In genomic region chr7:121369462-121369861, GRCh38 we compare ENCODE assay signal across 9 cellular contexts. TPM values are rescaled to one million over a fixed set of nuclear protein-coding genes. Genes with fewer than 3 reads are reported as not detected.
DNase-seq lines count a peak whose midpoint lies in the region; ATAC-seq and TF ChIP-seq lines count a peak whose summit lies in the region.
"Had no signal": no experiment of that assay in that cellular context is flagged by ENCODE, and none has a peak within 500 bp of the region (broad histone marks: within the 10 kb centered on the region; RNA-seq: fewer than 3 reads in every experiment).

No MANE protein-coding gene starts in this region.

- ATAC-seq in GM21367 (IDR thresholded peaks at IDR 0.05; ENCODE audit: unreplicated experiment) (peak; percentile 64), GM18873 (IDR thresholded peaks at IDR 0.05; ENCODE audit: low FRiP score, unreplicated experiment) (no peak), psoas muscle (no peak)

- H3K9me3 Mint-ChIP-seq in CD8-positive, alpha-beta memory T cell, result no peaks in the 10 kb centered on the region

- H4K20me1 ChIP-seq in smooth muscle cell (ENCODE audit: low read depth), result peaks cover 71% of the 10 kb centered on the region

- no peaks in the 10 kb centered on the region for H3K27me3 Mint-ChIP-seq in CD8-positive, alpha-beta memory T cell

- DNase-seq in CD8-positive, alpha-beta memory T cell, result no peak
- DNase-seq in fibroblast of pulmonary artery (ENCODE audit: low read depth) (peak; percentile 64), psoas muscle (no peak), smooth muscle cell (lab: John Stamatoyannopoulos, UW; ENCODE audit: unreplicated experiment) (no peak)
- DNase-seq in activated CD4-positive, CD25-positive, alpha-beta regulatory T cell (lab: John Stamatoyannopoulos, UW), result no peak

- TF ChIP-seq CTCF in fibroblast of pulmonary artery (IDR thresholded peaks at IDR 0.05; ENCODE audit: low read length, missing control alignments), result no peak
- TF ChIP-seq CTCF in psoas muscle (IDR thresholded peaks at IDR 0.05), result no peak
- no peak for TF ChIP-seq CTCF in smooth muscle cell (IDR thresholded peaks at IDR 0.05; ENCODE audit: borderline replicate concordance, insufficient read depth, poor library complexity, severe bottlenecking)

- H3K27ac Mint-ChIP-seq in CD8-positive, alpha-beta memory T cell, result peak overlapping the region; percentile 10 to 93 (median 82)

- no peak overlapping the region for H3K27ac ChIP-seq in CD8-positive, alpha-beta memory T cell (ENCODE audit: low read depth, low read length)
- H3K27ac ChIP-seq in psoas muscle (no peak overlapping the region), smooth muscle cell (ENCODE audit: low read depth) (no peak overlapping the region)
- H3K27ac ChIP-seq: HL-60 had no signal

- WGBS in psoas muscle, 3 donors, result 52 to 59% (median 57%) methylated on average over 2 of the region's 2 CpGs
- 92% methylated on average over 2 of the region's 2 CpGs for WGBS in smooth muscle cell (ENCODE audit: low lambda C conversion rate)

- no peak overlapping the region for H2AFZ ChIP-seq in smooth muscle cell (ENCODE audit: low read depth)

- peak overlapping the region in 6 of 7 donors; percentile 10 to 61 (median 36) for H3K4me3 Mint-ChIP-seq in CD8-positive, alpha-beta memory T cell

- no peak for TF ChIP-seq RAD21 in Ishikawa (IDR thresholded peaks at IDR 0.05; ENCODE audit: low read depth)

- POLR2A ChIA-PET in CD8-positive, alpha-beta memory T cell (lab: Charles Lee), result interaction anchor here (1.1 kb wide), 1 partner anchor 69 kb away, joined by 3 read pairs; no protein-coding TSS in a partner anchor

- intact Hi-C loops in psoas muscle (cut with DNase I), result loop anchor here in 1 of 2 donors (2.0 kb wide), 1 partner anchor 177 kb away; no protein-coding TSS in a partner anchor

- H3K79me2 ChIP-seq in smooth muscle cell (ENCODE audit: low read depth), result peaks cover 19% of the 10 kb centered on the region

- H3K9me3 ChIP-seq in CD8-positive, alpha-beta memory T cell (ENCODE audit: low read length), result no peaks in the 10 kb centered on the region
- H3K9me3 ChIP-seq in psoas muscle (no peaks in the 10 kb centered on the region), smooth muscle cell (replicated peaks; ENCODE audit: low read depth) (no peaks in the 10 kb centered on the region)

- H3K4me1 Mint-ChIP-seq in CD8-positive, alpha-beta memory T cell, result peaks cover 36 to 57% (median 47%) of the 10 kb centered on the region in 3 donors

- no peaks in the 10 kb centered on the region for H3K4me1 ChIP-seq in CD8-positive, alpha-beta memory T cell (ENCODE audit: insufficient read depth, low read length)
- H3K4me1 ChIP-seq in psoas muscle (peaks cover 14% of the 10 kb centered on the region), smooth muscle cell (ENCODE audit: low read depth) (no peaks in the 10 kb centered on the region)

- CTCF ChIA-PET in CD8-positive, alpha-beta memory T cell (lab: Charles Lee), result interaction anchor here (0.7 to 2.0 kb wide), 7 partner anchors 11 to 178 kb away, joined by 3 to 18 read pairs (median 4); partner anchors contain the start of gene FAM3C

- H3K27me3 ChIP-seq in CD8-positive, alpha-beta memory T cell (ENCODE audit: insufficient read depth, low read length, poor library complexity, severe bottlenecking), result no peaks in the 10 kb centered on the region
- H3K27me3 ChIP-seq in psoas muscle (ENCODE audit: insufficient read depth in 3 of 3, low read length in 2 of 3), result no peaks in the 10 kb centered on the region
- no peaks in the 10 kb centered on the region for H3K27me3 ChIP-seq in smooth muscle cell (ENCODE audit: low read depth)

- no peaks in the 10 kb centered on the region for H3K36me3 ChIP-seq in CD8-positive, alpha-beta memory T cell (ENCODE audit: insufficient read depth, low read length)
- H3K36me3 ChIP-seq in psoas muscle (ENCODE audit: insufficient read depth in 1 of 2, low read depth in 1 of 2) (peaks cover 0 to 34% of the 10 kb centered on the region in 2 donors), smooth muscle cell (ENCODE audit: low read depth) (peaks cover 19% of the 10 kb centered on the region)

- H3K4me2 ChIP-seq in smooth muscle cell, result no peak overlapping the region

- no peaks in the 10 kb centered on the region for H3F3A ChIP-seq in smooth muscle cell (ENCODE audit: low read depth)

- no peak overlapping the region for H3K9ac ChIP-seq in smooth muscle cell (ENCODE audit: low read depth)

- peaks cover 0 to 42% (median 6%) of the 10 kb centered on the region in 3 donors for H3K36me3 Mint-ChIP-seq in CD8-positive, alpha-beta memory T cell

- no peak for TF ChIP-seq EP300 in Ishikawa (IDR thresholded peaks at IDR 0.05; ENCODE audit: borderline replicate concordance)

- H3K4me3 ChIP-seq in CD8-positive, alpha-beta memory T cell (ENCODE audit: low read length), result no peak overlapping the region
- H3K4me3 ChIP-seq in fibroblast of pulmonary artery (replicated peaks; ENCODE audit: low read depth, low read length) (no peak overlapping the region), psoas muscle (no peak overlapping the region), smooth muscle cell (no peak overlapping the region)

TF ChIP-seq in Ishikawa, 13 proteins besides CTCF, POLR2A, EP300 and RAD21:
- TF ChIP-seq TCF12 (IDR thresholded peaks at IDR 0.05; ENCODE audit: low read depth) (no peak), NFIC (IDR thresholded peaks at IDR 0.05) (peak; percentile 43; the same call in 1 of the 2 replicates), TEAD4 (IDR thresholded peaks at IDR 0.05) (peak; percentile 22; the same call in 1 of the 2 replicates)

RNA-seq across cellular contexts. Expression of gene FAM3C, which starts 26.6 kb away (rescaled TPM):
- 10 to 100 TPM; 47.3 to 51.2 TPM for total RNA-seq in CD8-positive, alpha-beta memory T cell
- 27.5 TPM for polyA plus RNA-seq in CD8-positive, alpha-beta memory T cell
- 10 to 100 TPM; 16.0 to 25.8 (median 18.1) TPM for total RNA-seq in psoas muscle
- polyA plus RNA-seq in psoas muscle, result 10 to 100 TPM; 16.2 to 26.1 (median 16.6) TPM
- total RNA-seq in smooth muscle cell, result 101 and 126 TPM in 2 replicates
- polyA plus RNA-seq in smooth muscle cell, result 81.2 and 83.9 TPM in 2 replicates

RNA-seq across cellular contexts. Expression of gene WNT16, which starts 40.7 kb away (rescaled TPM):
- under 1 TPM in 1 of 2 experiments, not detected in 1; 0.09 TPM for total RNA-seq in CD8-positive, alpha-beta memory T cell
- polyA plus RNA-seq in CD8-positive, alpha-beta memory T cell, result not detected
- total RNA-seq in psoas muscle (under 1 TPM in 1 of 4 donors, not detected in 3; 0.22 TPM), smooth muscle cell (not detected in 2 replicates)
- polyA plus RNA-seq in psoas muscle (not detected), smooth muscle cell (0.08 and 0.63 TPM in 2 replicates)
